In genomic region chr9:107983191-107983603, GRCh38 we compare ENCODE assay signal across 17 cellular contexts.
DNase-seq lines count a peak whose midpoint lies in the region; ATAC-seq and TF ChIP-seq lines count a peak whose summit lies in the region.
"Had no signal": no experiment of that assay in that cellular context is flagged by ENCODE, and none has a peak within 500 bp of the region (broad histone marks: within the 10 kb centered on the region; RNA-seq: fewer than 3 reads in every experiment).

No MANE protein-coding gene starts in this region.

- WGBS in esophagus squamous epithelium, 2 donors: 22 to 24% methylated on average over 3 of the region's 3 CpGs
- WGBS in lung, 2 donors: 50 to 68% methylated on average over 3 of the region's 3 CpGs

- H3K4me1 ChIP-seq in esophagus squamous epithelium (peaks cover 3 to 21% (median 14%) of the 10 kb centered on the region in 3 donors), lung (ENCODE audit: control insufficient read depth in 2 of 2, insufficient read depth in 2 of 2, low read length in 2 of 2) (no peaks in the 10 kb centered on the region)
- H3K4me1 ChIP-seq: psoas muscle had no signal

- TF ChIP-seq CTCF in AG10803 (conservative IDR thresholded peaks at IDR 0.05; ENCODE audit: low read length) (no peak), esophagus squamous epithelium (IDR thresholded peaks at IDR 0.05) (no peak), lung (IDR thresholded peaks at IDR 0.05; ENCODE audit: control extremely low read depth, extremely low read depth) (no peak)

- no peaks in the 10 kb centered on the region for H3K27me3 ChIP-seq in esophagus squamous epithelium
- H3K27me3 ChIP-seq in lung (ENCODE audit: control insufficient read depth, insufficient read depth): no peaks in the 10 kb centered on the region
- H3K27me3 ChIP-seq: esophagus muscularis mucosa, vagina had no signal

- intact Hi-C loops in esophagus squamous epithelium (cut with DNase I): no loop called here

- no peaks in the 10 kb centered on the region for H3K9me3 ChIP-seq in esophagus squamous epithelium
- H3K9me3 ChIP-seq in lung (ENCODE audit: control insufficient read depth in 2 of 2, insufficient read depth in 1 of 2, low read length in 1 of 2): no peaks in the 10 kb centered on the region
- H3K9me3 ChIP-seq: esophagus muscularis mucosa, psoas muscle, vagina had no signal

- ATAC-seq in lung (ENCODE audit: insufficient read depth, low FRiP score) (peak; percentile 34), HG02763 (IDR thresholded peaks at IDR 0.05; ENCODE audit: unreplicated experiment) (no peak), HG02588 (IDR thresholded peaks at IDR 0.05; ENCODE audit: unreplicated experiment) (no peak)
- ATAC-seq: K562, psoas muscle had no signal

- peak overlapping the region; percentile 61 to 74 (median 70) for H3K27ac ChIP-seq in esophagus squamous epithelium
- H3K27ac ChIP-seq in lung (ENCODE audit: low read depth in 1 of 2, low read length in 1 of 2): no peak overlapping the region
- H3K27ac ChIP-seq: psoas muscle, vagina, VCaP had no signal

- TF ChIP-seq POLR2A in esophagus squamous epithelium (IDR thresholded peaks at IDR 0.05): no peak

- H3K4me3 ChIP-seq in AG10803 (ENCODE audit: low read length): no peak overlapping the region
- no peak overlapping the region for H3K4me3 ChIP-seq in esophagus squamous epithelium
- no peak overlapping the region for H3K4me3 ChIP-seq in lung
- H3K4me3 ChIP-seq: esophagus muscularis mucosa, K562, psoas muscle, vagina had no signal

- DNase-seq in AG10803 (ENCODE audit: low read depth): peak; percentile 73
- DNase-seq in HT1080 (ENCODE audit: low read depth): peak; percentile 4
- no peak for DNase-seq in esophagus squamous epithelium (lab: John Stamatoyannopoulos, UW)
- no peak for DNase-seq in lung (ENCODE audit: low spot score)
- DNase-seq in NCI-H524 treated with DMSO at 0.1 percent for 48 hours (lab: John Stamatoyannopoulos, UW): no peak
- DNase-seq in GM19238 (ENCODE audit: insufficient read length, low spot score): no peak
- DNase-seq: activated naive CD4-positive, alpha-beta T cell treated with Interleukin-2 at 50 U/mL for 16 hours; AML-193; DMS79 treated with DMSO at 0.1 percent for 48 hours; NCI-H1930; psoas muscle had no signal

- H3K36me3 ChIP-seq in esophagus squamous epithelium: no peaks in the 10 kb centered on the region
- no peaks in the 10 kb centered on the region for H3K36me3 ChIP-seq in lung (ENCODE audit: control insufficient read depth in 2 of 2, insufficient read depth in 2 of 2, low read length in 2 of 2)
- H3K36me3 ChIP-seq: esophagus muscularis mucosa, vagina had no signal

Comparison
In these comparisons a context has a peak if more than half of its experiments do, and no peak if none do; other contexts are left out.
1. DNase-seq: peak in AG10803 (single experiment) and HT1080 (single experiment); none in esophagus squamous epithelium (single experiment), lung (single experiment), NCI-H524 treated with DMSO at 0.1 percent for 48 hours (single experiment) and GM19238 (single experiment).
2. H3K27ac ChIP-seq: peak in esophagus squamous epithelium (4 of 4); none in lung (0 of 2).